27 cellular contexts compared by ENCODE assay signal in the genomic region with DNA sequence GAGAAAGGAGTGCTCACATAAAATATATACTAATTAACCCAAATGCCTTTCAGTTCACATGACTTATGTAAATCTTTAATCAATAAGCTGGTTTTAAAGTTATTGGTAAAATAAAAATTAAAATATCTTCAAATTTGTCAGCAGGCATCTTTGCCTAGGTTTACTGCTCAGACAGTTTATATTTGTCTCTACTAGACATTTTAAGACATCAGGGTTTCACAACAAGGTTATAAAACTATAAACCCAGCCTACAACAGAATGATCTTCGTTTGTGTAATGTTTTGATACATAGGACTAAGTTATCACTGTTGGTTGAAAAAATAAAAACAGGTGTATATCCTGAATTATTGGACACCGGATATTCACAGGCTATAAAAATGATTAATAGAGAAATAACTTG.
"Had no signal": no experiment of that assay in that cellular context is flagged by ENCODE, and none has a peak within 500 bp of the region (broad histone marks: within the 10 kb centered on the region; RNA-seq: fewer than 3 reads in every experiment).

No MANE protein-coding gene starts in this region.

- H3K27me3 ChIP-seq: stomach, suprapubic skin, testis, thyroid gland, tibial artery, tibial nerve, transverse colon, upper lobe of left lung, upper lobe of right lung, uterus, vagina had no signal

- H3K4me1 ChIP-seq: stomach, suprapubic skin, testis, thyroid gland, tibial artery, tibial nerve, transverse colon, upper lobe of left lung, upper lobe of right lung, uterus, vagina had no signal

- FAIRE-seq: urothelium cell line had no signal

- H3K4me3 ChIP-seq: stomach, suprapubic skin, testis, thoracic aorta, thyroid gland, tibial artery, tibial nerve, transverse colon, upper lobe of left lung, upper lobe of right lung, uterus, vagina had no signal

- H3K36me3 ChIP-seq: thoracic aorta, thyroid gland, upper lobe of left lung, upper lobe of right lung, uterus, vagina had no signal

- H3K9me3 ChIP-seq: testis, thyroid gland, upper lobe of right lung had no signal

- H3K27ac ChIP-seq: stomach, suprapubic skin, testis, thoracic aorta, thyroid gland, tibial artery, tibial nerve, transverse colon, upper lobe of left lung, upper lobe of right lung, uterus, vagina had no signal

- ATAC-seq: stimulated activated effector memory CD8-positive, alpha-beta T cell treated with anti-CD3 and anti-CD28 coated beads, Interleukin-12 subunit alpha, Interleukin-12 subunit beta, amount 100 ng/mL, for 72 hours; stimulated activated memory B cell treated with anti-CD40 and anti-IgM and Interleukin-4, amounts not matched to agents 10 μg/mL and 1 μg/mL and 100 μg/mL, for 72 hours; stimulated activated naive B cell treated with anti-CD40 and anti-IgM and Interleukin-4, amounts not matched to agents 10 μg/mL and 1 μg/mL and 100 μg/mL, for 72 hours; stimulated activated naive CD8-positive, alpha-beta T cell treated with anti-CD3 and anti-CD28 coated beads, Interleukin-15, amount 100 ng/mL, for 72 hours; stimulated activated naive CD8-positive, alpha-beta T cell treated with anti-CD3 and anti-CD28 coated beads, Interleukin-15, Interleukin-2, amounts not matched to agents 100 U/mL and 50 U/mL, for 24 hours; upper lobe of right lung had no signal

- DNase-seq: stimulated activated CD4-positive, alpha-beta T cell treated with anti-CD3 and anti-CD28 coated beads, Interleukin-2, amount 100 ng/mL, for 48 hours; stimulated activated CD4-positive, alpha-beta T cell treated with anti-CD3 and anti-CD28 coated beads, Interleukin-4, amount 100 ng/mL, for 1 hour; stimulated activated CD4-positive, alpha-beta T cell treated with anti-CD3 and anti-CD28 coated beads, Interleukin-4, amount 100 ng/mL, for 24 hours; stimulated activated CD4-positive, alpha-beta T cell treated with anti-CD3 and anti-CD28 coated beads, Interleukin-4, amount 100 ng/mL, for 4 hours; stimulated activated CD8-positive, alpha-beta memory T cell treated with anti-CD3 and anti-CD28 coated beads, Interleukin-4, amount 100 ng/mL, for 48 hours; stimulated activated naive B cell treated with anti-CD40 and anti-IgM and Interleukin-4, amounts not matched to agents 10 μg/mL and 1 μg/mL and 100 μg/mL, for 72 hours; stimulated activated naive CD4-positive, alpha-beta T cell; stimulated activated naive CD4-positive, alpha-beta T cell treated with Interleukin-2 at 50 U/mL for 16 hours; stimulated activated naive CD8-positive, alpha-beta T cell treated with anti-CD3 and anti-CD28 coated beads, Interleukin-15, amount 100 ng/mL, for 72 hours; stimulated activated naive CD8-positive, alpha-beta T cell treated with anti-CD3 and anti-CD28 coated beads, Interleukin-15, Interleukin-2, amounts not matched to agents 100 U/mL and 50 U/mL, for 24 hours; stomach; substantia nigra; testis; thyroid gland; tibial artery; transverse colon; trophoblast cell; upper lobe of left lung; upper lobe of right lung; uterus had no signal
